Comparison of ENCODE assay signal across 1 cellular context in the genomic region with DNA sequence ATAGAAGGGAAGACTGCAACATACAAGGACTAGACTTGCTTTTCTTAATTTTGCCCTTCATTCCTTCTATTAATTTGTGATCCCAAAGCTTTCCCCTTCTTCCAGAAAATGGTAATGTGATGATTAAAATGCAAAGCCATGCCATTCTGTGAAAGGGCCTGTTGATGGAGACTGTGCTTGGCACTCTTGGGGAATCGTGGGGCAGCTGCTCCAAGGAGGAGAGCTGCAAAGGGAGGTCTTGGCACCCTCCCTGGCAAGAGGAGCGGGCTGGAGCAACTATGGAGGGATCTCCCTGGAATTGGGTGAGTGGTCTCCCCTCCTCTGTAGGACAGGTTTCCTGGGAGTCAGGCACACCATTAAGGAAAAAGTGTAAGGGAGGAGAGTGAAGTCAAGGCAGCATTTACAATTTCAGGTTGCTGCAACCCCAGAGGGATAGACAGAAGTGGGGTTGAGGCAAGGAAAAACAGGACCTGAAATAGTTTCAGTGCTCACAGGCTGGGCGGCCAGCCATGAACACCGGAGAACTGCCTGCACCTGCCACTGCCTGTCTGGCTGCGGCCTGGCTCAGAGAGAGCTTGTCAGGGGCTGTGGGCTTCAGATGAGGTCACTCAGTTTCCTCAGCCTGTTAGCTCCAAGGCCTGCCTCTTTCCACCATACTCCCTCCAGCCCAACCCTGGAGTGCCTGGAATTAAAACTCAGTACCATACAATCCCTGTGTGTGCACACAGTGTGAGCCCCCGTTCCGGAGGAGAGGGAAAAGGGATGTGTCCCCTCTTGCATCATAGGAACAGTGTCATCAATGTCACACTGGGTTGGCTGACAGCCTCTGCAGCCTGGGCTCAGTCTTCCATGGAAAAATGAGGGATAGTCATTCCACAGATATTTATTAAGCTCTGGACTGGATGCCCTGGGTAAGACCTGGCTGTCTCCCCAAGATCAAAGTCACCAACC.
A peak's percentile ranks its signal among the peaks of the same experiment; 100 is the strongest.
TF ChIP-seq lines count a peak whose summit lies in the region.

No MANE protein-coding gene starts in this region.

TF ChIP-seq in K562, 482 proteins besides CTCF, POLR2A, EP300 and RAD21:
- TF ChIP-seq CEBPG (CRISPR knock-in tag; IDR thresholded peaks at IDR 0.05) = peak; percentile 75
- peak in 1 of 2 experiments; percentile 93; a peak in 2 of 4 replicates for TF ChIP-seq CEBPG (tag; conservative IDR thresholded peaks at IDR 0.05 in 1 of 2, IDR thresholded peaks at IDR 0.05 in 1 of 2)
- TF ChIP-seq NUFIP1 (IDR thresholded peaks at IDR 0.05; ENCODE audit: partially characterized antibody) = no peak
- no peak for TF ChIP-seq ZBTB7A (IDR thresholded peaks at IDR 0.05; ENCODE audit: borderline replicate concordance, control insufficient read depth, low read depth, low read length)
- peak; percentile 50; the same call in 1 of the 2 replicates for TF ChIP-seq ATF7 (IDR thresholded peaks at IDR 0.05)
- TF ChIP-seq MEIS2 (IDR thresholded peaks at IDR 0.05; ENCODE audit: partially characterized antibody) = peak; percentile 18
- TF ChIP-seq CEBPB (tag; IDR thresholded peaks at IDR 0.05) = peak; percentile 17; the same call in 1 of the 2 replicates
- TF ChIP-seq, protein P1, sequence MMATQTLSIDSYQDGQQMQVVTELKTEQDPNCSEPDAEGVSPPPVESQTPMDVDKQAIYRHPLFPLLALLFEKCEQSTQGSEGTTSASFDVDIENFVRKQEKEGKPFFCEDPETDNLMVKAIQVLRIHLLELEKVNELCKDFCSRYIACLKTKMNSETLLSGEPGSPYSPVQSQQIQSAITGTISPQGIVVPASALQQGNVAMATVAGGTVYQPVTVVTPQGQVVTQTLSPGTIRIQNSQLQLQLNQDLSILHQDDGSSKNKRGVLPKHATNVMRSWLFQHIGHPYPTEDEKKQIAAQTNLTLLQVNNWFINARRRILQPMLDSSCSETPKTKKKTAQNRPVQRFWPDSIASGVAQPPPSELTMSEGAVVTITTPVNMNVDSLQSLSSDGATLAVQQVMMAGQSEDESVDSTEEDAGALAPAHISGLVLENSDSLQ (IDR thresholded peaks at IDR 0.05) = 0 out of 2 replicates have a peak, but pooled peaks have one; percentile 32
- TF ChIP-seq ATF3 (IDR thresholded peaks at IDR 0.05) = peak; percentile 70
- TF ChIP-seq ATF3 (CRISPR knock-in tag; conservative IDR thresholded peaks at IDR 0.05) = no peak
- TF ChIP-seq, protein P2, sequence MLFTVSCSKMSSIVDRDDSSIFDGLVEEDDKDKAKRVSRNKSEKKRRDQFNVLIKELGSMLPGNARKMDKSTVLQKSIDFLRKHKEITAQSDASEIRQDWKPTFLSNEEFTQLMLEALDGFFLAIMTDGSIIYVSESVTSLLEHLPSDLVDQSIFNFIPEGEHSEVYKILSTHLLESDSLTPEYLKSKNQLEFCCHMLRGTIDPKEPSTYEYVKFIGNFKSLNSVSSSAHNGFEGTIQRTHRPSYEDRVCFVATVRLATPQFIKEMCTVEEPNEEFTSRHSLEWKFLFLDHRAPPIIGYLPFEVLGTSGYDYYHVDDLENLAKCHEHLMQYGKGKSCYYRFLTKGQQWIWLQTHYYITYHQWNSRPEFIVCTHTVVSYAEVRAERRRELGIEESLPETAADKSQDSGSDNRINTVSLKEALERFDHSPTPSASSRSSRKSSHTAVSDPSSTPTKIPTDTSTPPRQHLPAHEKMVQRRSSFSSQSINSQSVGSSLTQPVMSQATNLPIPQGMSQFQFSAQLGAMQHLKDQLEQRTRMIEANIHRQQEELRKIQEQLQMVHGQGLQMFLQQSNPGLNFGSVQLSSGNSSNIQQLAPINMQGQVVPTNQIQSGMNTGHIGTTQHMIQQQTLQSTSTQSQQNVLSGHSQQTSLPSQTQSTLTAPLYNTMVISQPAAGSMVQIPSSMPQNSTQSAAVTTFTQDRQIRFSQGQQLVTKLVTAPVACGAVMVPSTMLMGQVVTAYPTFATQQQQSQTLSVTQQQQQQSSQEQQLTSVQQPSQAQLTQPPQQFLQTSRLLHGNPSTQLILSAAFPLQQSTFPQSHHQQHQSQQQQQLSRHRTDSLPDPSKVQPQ (CRISPR knock-in tag; IDR thresholded peaks at IDR 0.05; ENCODE audit: borderline replicate concordance) = no peak
